Comparison of ENCODE assay signal across 28 cellular contexts in the genomic region with DNA sequence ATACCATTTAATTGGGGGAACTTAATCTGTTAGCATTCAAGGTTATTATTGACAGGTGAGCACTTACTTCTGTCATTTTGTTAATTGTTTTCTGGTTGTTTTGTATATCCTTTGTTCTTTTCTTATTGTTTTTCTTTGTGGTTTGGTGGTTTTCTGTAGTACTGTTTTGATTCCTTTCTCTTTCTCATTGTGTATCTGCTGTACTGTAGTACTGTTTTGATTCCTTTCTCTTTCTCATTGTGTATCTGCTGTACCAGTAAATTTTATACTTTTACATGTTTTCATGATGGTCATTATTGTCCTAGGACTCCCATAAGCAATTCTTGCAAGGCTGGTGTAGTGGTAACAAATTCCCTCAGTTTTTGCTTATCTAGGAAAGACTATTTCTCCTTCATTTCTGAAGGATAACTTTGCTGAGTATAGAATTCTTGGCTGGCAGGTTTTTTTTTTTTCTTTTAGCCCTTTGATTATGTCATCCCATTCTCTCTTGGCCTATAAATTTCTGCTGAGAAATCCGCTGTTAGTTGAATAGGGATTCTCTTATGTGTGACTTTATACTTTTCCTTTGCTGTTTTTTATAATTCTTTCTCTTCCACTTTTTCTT. TPM values are rescaled to one million over a fixed set of nuclear protein-coding genes. Genes with fewer than 3 reads are reported as not detected.
"Had no signal": no experiment of that assay in that cellular context is flagged by ENCODE, and none has a peak within 500 bp of the region (broad histone marks: within the 10 kb centered on the region; RNA-seq: fewer than 3 reads in every experiment).

No MANE protein-coding gene starts in this region.

- H3K9me3 ChIP-seq: gastrocnemius medialis had no signal

- ATAC-seq: effector memory CD8-positive, alpha-beta T cell; esophagus mucosa; gastrocnemius medialis; heart right ventricle; left cardiac atrium; left lung; left ventricle myocardium superior; lower lobe of right lung; mucosa of descending colon had no signal

- H3K36me3 ChIP-seq: esophagus squamous epithelium, gastrocnemius medialis, heart right ventricle, left lung, lower lobe of right lung had no signal

- H3K4me1 Mint-ChIP-seq: mesothelial cell of epicardium, naive B cell had no signal

- H3K4me3 Mint-ChIP-seq: effector memory CD8-positive, alpha-beta T cell; endodermal cell; mesothelial cell of epicardium had no signal

- H3K4me1 ChIP-seq: esophagus squamous epithelium, gastrocnemius medialis, heart right ventricle, left lung, lower lobe of right lung had no signal

- H3K4me3 ChIP-seq: coronary artery, dorsolateral prefrontal cortex, esophagus squamous epithelium, gastrocnemius medialis, heart right ventricle, left lung, lower lobe of right lung, mucosa of descending colon had no signal

- DNase-seq: dermis blood vessel endothelial cell; dorsolateral prefrontal cortex; effector CD8-positive, alpha-beta T cell; effector memory CD8-positive, alpha-beta T cell; endodermal cell; erythroblast; esophagus squamous epithelium; foreskin fibroblast; foreskin melanocyte; gastrocnemius medialis; glutamatergic neuron; head of caudate nucleus; heart right ventricle; hippocampal formation; left cardiac atrium; left lung; left ventricle myocardium superior; lower lobe of right lung; mesenchymal stem cell; mucosa of descending colon; naive B cell had no signal

- H3K27ac ChIP-seq: coronary artery, dorsolateral prefrontal cortex, epithelial cell of prostate, esophagus squamous epithelium, gastrocnemius medialis, heart right ventricle, left lung, lower lobe of right lung had no signal

- H3K27ac Mint-ChIP-seq: effector memory CD8-positive, alpha-beta T cell; endodermal cell; mesothelial cell of epicardium; naive B cell had no signal

RNA-seq across cellular contexts. Expression of a gene that starts 24.1 kb away (rescaled TPM):
- total RNA-seq: esophagus mucosa, esophagus squamous epithelium, lower leg skin, mesenteric fat pad, myocyte had no signal
